Comparison of ENCODE assay signal across 12 cellular contexts in the genomic region with DNA sequence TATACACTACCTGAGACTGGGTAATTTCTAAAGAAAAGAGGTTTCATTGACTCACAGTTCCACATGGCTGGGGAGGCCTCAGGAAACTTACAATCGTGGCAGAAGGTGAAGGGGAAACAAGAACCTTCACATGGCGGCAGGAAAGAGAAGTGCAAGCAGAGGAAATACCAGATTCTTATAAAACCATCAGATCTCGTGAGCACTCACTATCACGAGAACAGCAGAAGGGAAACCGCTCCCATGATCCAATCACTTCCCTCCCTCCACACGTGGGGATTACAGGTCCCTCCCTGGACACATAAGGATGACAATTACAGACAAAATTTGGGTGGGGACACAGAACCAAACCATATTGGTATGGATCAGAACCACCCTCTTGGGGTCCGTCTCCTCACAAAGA.
"Had no signal": no experiment of that assay in that cellular context is flagged by ENCODE, and none has a peak within 500 bp of the region (broad histone marks: within the 10 kb centered on the region; RNA-seq: fewer than 3 reads in every experiment).

No MANE protein-coding gene starts in this region.

- H3K4me1 ChIP-seq: ascending aorta had no signal

- FAIRE-seq: bronchial epithelial cell had no signal

- H3K36me3 ChIP-seq: ascending aorta had no signal

- H3K4me3 Mint-ChIP-seq: activated CD4-positive, alpha-beta memory T cell treated with anti-CD3 and anti-CD28 coated beads for 36 hours; endodermal cell; natural killer cell; stimulated activated naive CD8-positive, alpha-beta T cell treated with anti-CD3 and anti-CD28 coated beads, Interleukin-15, Interleukin-2, amounts not matched to agents 100 ng/mL and 50 ng/mL, for 24 hours; T-helper 2 cell treated with Interferon-gamma antibody and Interleukin-4, amounts not matched to agents 5 μg/mL and 100 μg/mL, for 36 hours had no signal

- H3K4me1 Mint-ChIP-seq: endodermal cell had no signal

- H3K27ac ChIP-seq: ascending aorta had no signal

- H3K27me3 ChIP-seq: ascending aorta had no signal

- H3K36me3 Mint-ChIP-seq: activated CD4-positive, alpha-beta memory T cell treated with anti-CD3 and anti-CD28 coated beads for 36 hours; natural killer cell had no signal

- ATAC-seq: left colon, natural killer cell had no signal

- DNase-seq: activated CD4-positive, alpha-beta memory T cell treated with anti-CD3 and anti-CD28 coated beads for 36 hours; activated CD4-positive, CD25-positive, alpha-beta regulatory T cell treated with anti-CD3 and anti-CD28 coated beads, Interleukin-2, amount 50 U/mL, for 72 hours; activated CD8-positive, alpha-beta memory T cell treated with anti-CD3 and anti-CD28 coated beads, Interleukin-2, amount 50 U/mL, for 48 hours; endodermal cell; left colon; natural killer cell; stimulated activated CD4-positive, alpha-beta T cell treated with anti-CD3 and anti-CD28 coated beads, Interleukin-4, amount 100 ng/mL, for 24 hours had no signal

- H3K27me3 Mint-ChIP-seq: activated CD4-positive, alpha-beta memory T cell treated with anti-CD3 and anti-CD28 coated beads for 36 hours; stimulated activated naive CD8-positive, alpha-beta T cell treated with anti-CD3 and anti-CD28 coated beads, Interleukin-15, Interleukin-2, amounts not matched to agents 100 ng/mL and 50 ng/mL, for 24 hours had no signal

- H3K27ac Mint-ChIP-seq: activated CD4-positive, alpha-beta memory T cell treated with anti-CD3 and anti-CD28 coated beads for 36 hours; endodermal cell; natural killer cell; stimulated activated naive CD8-positive, alpha-beta T cell treated with anti-CD3 and anti-CD28 coated beads, Interleukin-15, Interleukin-2, amounts not matched to agents 100 ng/mL and 50 ng/mL, for 24 hours; T-helper 2 cell treated with Interferon-gamma antibody and Interleukin-4, amounts not matched to agents 5 μg/mL and 100 μg/mL, for 36 hours had no signal

- H3K4me3 ChIP-seq: ascending aorta, lung had no signal

- H3K9me3 Mint-ChIP-seq: activated CD4-positive, alpha-beta memory T cell treated with anti-CD3 and anti-CD28 coated beads for 36 hours; endodermal cell; natural killer cell; stimulated activated naive CD8-positive, alpha-beta T cell treated with anti-CD3 and anti-CD28 coated beads, Interleukin-15, Interleukin-2, amounts not matched to agents 100 ng/mL and 50 ng/mL, for 24 hours; T-helper 2 cell treated with Interferon-gamma antibody and Interleukin-4, amounts not matched to agents 5 μg/mL and 100 μg/mL, for 36 hours had no signal

- H3K9me3 ChIP-seq: ascending aorta had no signal
